In genomic region chr13:106344318-106344717, GRCh38 we compare ENCODE assay signal across 17 cellular contexts.
"Had no signal": no experiment of that assay in that cellular context is flagged by ENCODE, and none has a peak within 500 bp of the region (broad histone marks: within the 10 kb centered on the region; RNA-seq: fewer than 3 reads in every experiment).

No MANE protein-coding gene starts in this region.

- H3K27ac ChIP-seq: brain microvascular endothelial cell, tibial artery had no signal

- DNase-seq: activated CD4-positive, alpha-beta T cell treated with anti-CD3 and anti-CD28 coated beads, Interleukin-2, amount 10 ng/mL, durations not matched to agents 24 days and 14 days; activated CD4-positive, CD25-positive, alpha-beta regulatory T cell; activated CD8-positive, alpha-beta memory T cell treated with anti-CD3 and anti-CD28 coated beads, Interleukin-2, amount 50 U/mL, for 48 hours; activated gamma-delta T cell; activated T-cell treated with anti-CD3 and anti-CD28 coated beads, Interleukin-2, amount 50 U/mL, for 72 hours; brain microvascular endothelial cell; endodermal cell; erythroblast; hippocampal formation; left ventricle myocardium superior; nucleus accumbens; tibial artery had no signal

- H3K4me1 Mint-ChIP-seq: activated CD4-positive, alpha-beta T cell treated with anti-CD3 and anti-CD28 coated beads, Interleukin-2, amount 10 ng/mL, durations not matched to agents 24 days and 14 days; memory B cell; stimulated activated effector memory CD8-positive, alpha-beta T cell treated with anti-CD3 and anti-CD28 coated beads, Interleukin-12 subunit alpha, Interleukin-12 subunit beta, amount 100 ng/mL, for 72 hours had no signal

- H3K27me3 ChIP-seq: brain microvascular endothelial cell had no signal

- H3K4me3 Mint-ChIP-seq: activated CD4-positive, alpha-beta T cell treated with anti-CD3 and anti-CD28 coated beads, Interleukin-2, amount 10 ng/mL, durations not matched to agents 24 days and 14 days; activated naive CD8-positive, alpha-beta T cell; activated T-cell treated with anti-CD3 and anti-CD28 coated beads, Interleukin-2, amount 50 U/mL, for 72 hours; endodermal cell; memory B cell; nephron; stimulated activated effector memory CD8-positive, alpha-beta T cell treated with anti-CD3 and anti-CD28 coated beads, Interleukin-12 subunit alpha, Interleukin-12 subunit beta, amount 100 ng/mL, for 72 hours; T-helper 2 cell treated with Interferon-gamma antibody and Interleukin-4, amounts not matched to agents 5 μg/mL and 100 μg/mL, for 36 hours had no signal

- ATAC-seq: activated T-cell treated with anti-CD3 and anti-CD28 coated beads, Interleukin-2, amount 50 U/mL, for 72 hours; left ventricle myocardium superior; stimulated activated effector memory CD8-positive, alpha-beta T cell treated with anti-CD3 and anti-CD28 coated beads, Interleukin-12 subunit alpha, Interleukin-12 subunit beta, amount 100 ng/mL, for 72 hours had no signal

- H3K27ac Mint-ChIP-seq: activated CD4-positive, alpha-beta T cell treated with anti-CD3 and anti-CD28 coated beads, Interleukin-2, amount 10 ng/mL, durations not matched to agents 24 days and 14 days; activated naive CD8-positive, alpha-beta T cell; activated T-cell treated with anti-CD3 and anti-CD28 coated beads, Interleukin-2, amount 50 U/mL, for 72 hours; endodermal cell; memory B cell; nephron; stimulated activated effector memory CD8-positive, alpha-beta T cell treated with anti-CD3 and anti-CD28 coated beads, Interleukin-12 subunit alpha, Interleukin-12 subunit beta, amount 100 ng/mL, for 72 hours; T-helper 2 cell treated with Interferon-gamma antibody and Interleukin-4, amounts not matched to agents 5 μg/mL and 100 μg/mL, for 36 hours had no signal

- H3K36me3 ChIP-seq: brain microvascular endothelial cell, tibial artery had no signal

- H3K4me3 ChIP-seq: tibial artery had no signal

- H3K36me3 Mint-ChIP-seq: activated naive CD8-positive, alpha-beta T cell; memory B cell; stimulated activated effector memory CD8-positive, alpha-beta T cell treated with anti-CD3 and anti-CD28 coated beads, Interleukin-12 subunit alpha, Interleukin-12 subunit beta, amount 100 ng/mL, for 72 hours had no signal
